28 cellular contexts compared by ENCODE assay signal in the genomic region with DNA sequence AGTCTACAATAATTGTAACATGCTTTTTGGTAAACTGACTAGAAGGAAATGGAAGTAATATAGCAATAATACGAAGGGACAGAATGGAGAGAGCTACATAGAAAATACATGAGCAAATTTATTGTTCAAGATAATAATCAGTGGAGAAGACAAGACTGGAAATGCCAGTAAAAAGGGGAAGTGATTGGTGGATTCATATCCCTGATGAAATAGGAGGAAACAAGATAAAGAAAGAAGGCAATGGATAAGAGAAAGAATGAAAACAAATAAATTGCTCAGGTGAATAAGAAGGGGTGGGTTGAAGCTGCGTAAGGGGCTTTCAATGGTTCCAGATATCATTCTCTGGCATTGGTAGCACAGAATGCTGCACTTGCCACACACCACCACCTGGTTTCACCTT.
"Had no signal": no experiment of that assay in that cellular context is flagged by ENCODE, and none has a peak within 500 bp of the region (broad histone marks: within the 10 kb centered on the region; RNA-seq: fewer than 3 reads in every experiment).

No MANE protein-coding gene starts in this region.

- H3K27me3 ChIP-seq: adrenal gland had no signal

- ATAC-seq: activated naive CD4-positive, alpha-beta T cell treated with anti-CD3 and anti-CD28 coated beads, Interleukin-2, amount 50 U/mL, for 72 hours; activated T-cell treated with anti-CD3 and anti-CD28 coated beads, Interleukin-2, amount 50 U/mL, for 4 hours had no signal

- H3K27ac ChIP-seq: adrenal gland, KMS-11 had no signal

- H3K36me3 ChIP-seq: adrenal gland had no signal

- H3K4me3 ChIP-seq: adrenal gland had no signal

- FAIRE-seq: bronchial epithelial cell had no signal

- H3K9me3 ChIP-seq: adrenal gland had no signal

- H3K9ac ChIP-seq: KMS-11 had no signal

- H3K4me2 ChIP-seq: KMS-11 had no signal

- DNase-seq: activated B cell treated with CpG ODN at 0.5 μM for 24 hours; activated CD4-positive, alpha-beta memory T cell treated with anti-CD3 and anti-CD28 coated beads for 36 hours; activated CD4-positive, alpha-beta T cell treated with anti-CD3 and anti-CD28 coated beads for 4 hours; activated CD4-positive, alpha-beta T cell treated with anti-CD3 and anti-CD28 coated beads, Interleukin-2, amount 50 U/mL, for 1 hour; activated CD4-positive, CD25-positive, alpha-beta regulatory T cell treated with anti-CD3 and anti-CD28 coated beads, Interleukin-2, amount 50 U/mL, for 72 hours; activated CD8-positive, alpha-beta memory T cell treated with anti-CD3 and anti-CD28 coated beads, Interleukin-2, amount 50 U/mL, for 4 hours; activated gamma-delta T cell treated with Interleukin-2 at 50 U/mL for 16 hours; activated naive CD4-positive, alpha-beta T cell treated with anti-CD3 and anti-CD28 coated beads for 36 hours; activated T-cell treated with anti-CD3 and anti-CD28 coated beads for 4 hours; activated T-cell treated with anti-CD3 and anti-CD28 coated beads, Interleukin-2, amount 50 U/mL, for 4 hours; adrenal gland; caudate nucleus; cerebellar nuclear complex; MV-4-11; NCI-H1092; NCI-H1436 treated with DMSO at 0.1 percent for 48 hours; NCI-H187 treated with DMSO at 0.1 percent for 48 hours; NCI-H2081 treated with DMSO at 0.1 percent for 48 hours; NCI-H2171; NCI-H510A; NCI-H526; NCI-H748 treated with DMSO at 0.1 percent for 48 hours; NK-92 treated with Interleukin-12 subunit alpha and Interleukin-12 subunit beta, amount 100 ng/mL, for 24 hours; Right ventricle myocardium superior; T1000 had no signal
